Comparison of ENCODE assay signal across 1 cellular context in the genomic region with DNA sequence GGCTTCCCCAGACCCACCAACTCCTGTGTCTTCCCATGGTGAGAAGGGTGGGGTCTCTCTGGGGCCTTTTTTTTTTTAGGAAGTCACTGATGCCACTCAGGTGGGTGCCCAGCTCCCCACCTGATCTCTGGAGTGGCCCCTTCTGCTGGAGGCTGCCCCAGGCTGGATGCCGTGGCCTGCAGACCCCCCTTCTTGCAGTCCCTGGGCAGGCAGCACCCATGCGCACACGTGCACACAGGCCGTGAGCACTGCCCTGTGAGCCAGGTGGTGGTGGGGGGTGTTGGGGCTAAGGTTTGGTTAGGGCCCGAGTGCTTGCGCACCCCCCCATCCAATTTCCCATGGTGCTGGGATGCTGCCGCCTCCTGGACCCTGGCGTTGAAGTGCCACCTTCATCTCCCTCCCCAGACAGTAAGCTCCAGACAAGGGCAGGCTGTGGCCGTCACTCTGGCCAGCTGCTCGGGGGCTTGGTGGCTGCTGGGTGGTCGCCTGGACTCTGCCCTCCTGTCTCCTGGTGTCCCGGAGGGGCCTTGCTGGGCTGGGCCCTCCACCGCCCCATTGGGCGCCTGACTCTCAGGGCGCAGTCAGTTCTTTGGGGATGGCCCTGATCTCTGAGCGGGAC.
TF ChIP-seq lines count a peak whose summit lies in the region.

No MANE protein-coding gene starts in this region.

TF ChIP-seq in endothelial cell of umbilical vein, 7 proteins besides CTCF, POLR2A, EP300 and RAD21 (continued from another document):
- TF ChIP-seq POLR2AphosphoS5 (IDR thresholded peaks at IDR 0.05; ENCODE audit: insufficient read depth, low read depth, low read length) (no peak), MYC (IDR thresholded peaks at IDR 0.05; ENCODE audit: low read depth, low read length) (no peak), GATA2 (IDR thresholded peaks at IDR 0.05; ENCODE audit: insufficient read depth, insufficient read length, low read depth, low read length) (no peak)
